Comparison of ENCODE assay signal across 1 cellular context in genomic region chr2:74421248-74421870, GRCh38.
TF ChIP-seq lines count a peak whose summit lies in the region.

C2orf81 (minus strand) TSS chr2:74421619; CDS start chr2:74421560, 59 bp downstream.
WDR54 (plus strand) TSS chr2:74421730; CDS start chr2:74422154, 424 bp downstream.

TF ChIP-seq in WTC11, 78 proteins besides CTCF, POLR2A, EP300 and RAD21 (continued from another document and continues in another):
- no peak for TF ChIP-seq STAT6 (CRISPR knock-in tag; conservative IDR thresholded peaks at IDR 0.05; ENCODE audit: low read depth)
- peak; percentile 51; the same call in 1 of the 2 replicates for TF ChIP-seq CREM (CRISPR knock-in tag; IDR thresholded peaks at IDR 0.05)
- no peak for TF ChIP-seq ZNF423 (CRISPR knock-in tag; IDR thresholded peaks at IDR 0.05)
- TF ChIP-seq TEAD4 (CRISPR knock-in tag; IDR thresholded peaks at IDR 0.05) = no peak
- TF ChIP-seq RELA (CRISPR knock-in tag; IDR thresholded peaks at IDR 0.05; ENCODE audit: borderline replicate concordance) = no peak
- no peak for TF ChIP-seq ZNF512 (CRISPR knock-in tag; IDR thresholded peaks at IDR 0.05; ENCODE audit: borderline replicate concordance)
- TF ChIP-seq FOXP4 (CRISPR knock-in tag; IDR thresholded peaks at IDR 0.05) = peak; percentile 90; the same call in 1 of the 2 replicates
- TF ChIP-seq ARID4B (CRISPR knock-in tag; IDR thresholded peaks at IDR 0.05; ENCODE audit: borderline replicate concordance) = peak; percentile 65; the same call in 1 of the 2 replicates
- TF ChIP-seq SMAD4 (CRISPR knock-in tag; IDR thresholded peaks at IDR 0.05) = no peak
- TF ChIP-seq TP53 (CRISPR knock-in tag; IDR thresholded peaks at IDR 0.05) = no peak
- no peak for TF ChIP-seq PRDM15 (CRISPR knock-in tag; IDR thresholded peaks at IDR 0.05)
- TF ChIP-seq ZNF425 (CRISPR knock-in tag; conservative IDR thresholded peaks at IDR 0.05) = no peak
- no peak for TF ChIP-seq ZNF263 (CRISPR knock-in tag; IDR thresholded peaks at IDR 0.05; ENCODE audit: low read depth)
- TF ChIP-seq NFATC4 (CRISPR knock-in tag; IDR thresholded peaks at IDR 0.05) = no peak
- no peak for TF ChIP-seq ZNF671 (CRISPR knock-in tag; IDR thresholded peaks at IDR 0.05)
- TF ChIP-seq CREB1 (CRISPR knock-in tag; IDR thresholded peaks at IDR 0.05) = 0 out of 2 replicates have a peak, but pooled peaks have one; percentile 32
- 0 out of 2 replicates have a peak, but pooled peaks have one; percentile 35 for TF ChIP-seq MYBL2 (CRISPR knock-in tag; IDR thresholded peaks at IDR 0.05)
- TF ChIP-seq MAX (CRISPR knock-in tag; IDR thresholded peaks at IDR 0.05) = peak; percentile 96
- TF ChIP-seq ZNF396 (CRISPR knock-in tag; IDR thresholded peaks at IDR 0.05; ENCODE audit: borderline replicate concordance) = no peak
- TF ChIP-seq HMGXB4 (CRISPR knock-in tag; IDR thresholded peaks at IDR 0.05) = peak; percentile 56; the same call in 1 of the 2 replicates
- TF ChIP-seq ETV6 (CRISPR knock-in tag; IDR thresholded peaks at IDR 0.05) = peak; percentile 90
- TF ChIP-seq USF2 (CRISPR knock-in tag; IDR thresholded peaks at IDR 0.05) = no peak
- TF ChIP-seq ZNF121 (CRISPR knock-in tag; IDR thresholded peaks at IDR 0.05) = no peak
- TF ChIP-seq TCF7 (CRISPR knock-in tag; IDR thresholded peaks at IDR 0.05; ENCODE audit: low read depth) = 0 out of 2 replicates have a peak, but pooled peaks have one; percentile 8
- TF ChIP-seq SMAD3 (CRISPR knock-in tag; IDR thresholded peaks at IDR 0.05; ENCODE audit: borderline replicate concordance) = no peak
- peak; percentile 19; the same call in 1 of the 2 replicates for TF ChIP-seq NFE2L1 (CRISPR knock-in tag; IDR thresholded peaks at IDR 0.05)
- TF ChIP-seq CBFB (CRISPR knock-in tag; IDR thresholded peaks at IDR 0.05; ENCODE audit: low read depth) = no peak; the same call in 1 of the 2 replicates
- TF ChIP-seq IRF1 (CRISPR knock-in tag; IDR thresholded peaks at IDR 0.05) = 0 out of 2 replicates have a peak, but pooled peaks have one; percentile 32
- peak; percentile 89 for TF ChIP-seq SP1 (CRISPR knock-in tag; conservative IDR thresholded peaks at IDR 0.05)
- TF ChIP-seq ZBTB43 (CRISPR knock-in tag; IDR thresholded peaks at IDR 0.05) = no peak
- no peak for TF ChIP-seq ZNF232 (CRISPR knock-in tag; IDR thresholded peaks at IDR 0.05)
- no peak for TF ChIP-seq NR1H2 (CRISPR knock-in tag; IDR thresholded peaks at IDR 0.05)
- TF ChIP-seq HMGA2 (CRISPR knock-in tag; IDR thresholded peaks at IDR 0.05) = no peak
